ENCODE assay signal across 1 cellular context in genomic region chr19:38812841-38813320, GRCh38.
TF ChIP-seq lines count a peak whose summit lies in the region.

TSS of gene LGALS4 (minus strand) at chr19:38812945. CDS start at chr19:38812886, 59 bp downstream.

TF ChIP-seq in H1, 55 proteins besides CTCF, POLR2A, EP300 and RAD21:
- TF ChIP-seq ASH2L (IDR thresholded peaks at IDR 0.05; ENCODE audit: low read length) (no peak), USF2 (IDR thresholded peaks at IDR 0.05; ENCODE audit: low read length) (no peak), RBBP5 (IDR thresholded peaks at IDR 0.05; ENCODE audit: borderline replicate concordance, low read depth, low read length) (no peak), MAFK (IDR thresholded peaks at IDR 0.05; ENCODE audit: low read depth, low read length) (no peak), CHD1 (IDR thresholded peaks at IDR 0.05; ENCODE audit: low read depth, low read length) (no peak), SIX5 (IDR thresholded peaks at IDR 0.05; ENCODE audit: low read depth, low read length) (no peak), TCF12 (IDR thresholded peaks at IDR 0.05; ENCODE audit: low read depth, low read length) (no peak), JUN (IDR thresholded peaks at IDR 0.05; ENCODE audit: low read depth, low read length) (no peak), FOSL1 (IDR thresholded peaks at IDR 0.05; ENCODE audit: insufficient read depth, low read depth, low read length) (no peak), KDM1A (IDR thresholded peaks at IDR 0.05; ENCODE audit: borderline replicate concordance, low read length) (no peak), GABPA (IDR thresholded peaks at IDR 0.05; ENCODE audit: borderline replicate concordance, insufficient read depth, low read length) (no peak)
